1 cellular context compared by ENCODE assay signal in the genomic region with DNA sequence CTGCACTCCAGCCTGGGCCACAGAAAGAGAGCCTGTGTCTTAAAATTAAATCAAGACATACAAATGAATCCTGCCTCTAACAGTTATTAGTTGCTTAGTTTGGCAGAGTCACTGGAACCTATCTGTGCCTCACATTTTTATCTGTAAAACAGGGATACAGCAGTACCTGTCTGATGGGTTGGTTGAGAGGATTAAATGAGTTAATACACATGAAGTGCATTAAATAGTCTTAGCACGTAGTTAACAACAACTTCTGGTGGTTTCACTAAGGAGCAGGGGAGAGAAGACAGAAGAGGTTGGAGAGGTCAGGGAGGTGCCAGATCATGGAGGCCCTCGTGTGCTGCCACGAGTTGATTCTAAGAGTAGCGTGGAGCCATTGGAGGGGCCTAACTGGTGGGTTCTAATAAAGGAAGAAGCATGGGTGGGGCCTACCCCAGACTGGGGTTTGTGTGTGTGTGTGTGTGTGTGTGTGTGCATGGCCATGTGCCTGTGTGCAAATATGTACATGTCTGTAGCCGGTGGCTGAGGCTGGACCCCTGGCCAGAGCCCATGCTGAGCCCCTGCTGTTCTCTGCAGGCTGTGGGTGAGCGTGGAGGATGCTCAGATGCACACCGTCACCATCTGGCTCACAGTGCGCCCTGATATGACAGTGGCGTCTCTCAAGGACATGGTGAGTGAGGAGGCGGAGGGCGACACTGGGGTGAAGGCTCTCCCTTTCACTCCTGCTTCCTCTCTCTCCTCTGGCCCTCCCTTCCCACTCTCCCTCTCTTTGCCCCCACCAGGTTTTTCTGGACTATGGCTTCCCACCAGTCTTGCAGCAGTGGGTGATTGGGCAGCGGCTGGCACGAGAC.
A peak's percentile ranks its signal among the peaks of the same experiment; 100 is the strongest.
TF ChIP-seq lines count a peak whose summit lies in the region.

No MANE protein-coding gene starts in this region.

TF ChIP-seq in HepG2, 621 proteins besides CTCF, POLR2A, EP300 and RAD21:
- TF ChIP-seq, protein P1, sequence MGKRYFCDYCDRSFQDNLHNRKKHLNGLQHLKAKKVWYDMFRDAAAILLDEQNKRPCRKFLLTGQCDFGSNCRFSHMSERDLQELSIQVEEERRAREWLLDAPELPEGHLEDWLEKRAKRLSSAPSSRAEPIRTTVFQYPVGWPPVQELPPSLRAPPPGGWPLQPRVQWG (CRISPR knock-in tag; IDR thresholded peaks at IDR 0.05; ENCODE audit: borderline replicate concordance, low read depth) = no peak
- no peak for TF ChIP-seq HOXA7 (CRISPR knock-in tag; IDR thresholded peaks at IDR 0.05)
- TF ChIP-seq ZNF615 (CRISPR knock-in tag; IDR thresholded peaks at IDR 0.05; ENCODE audit: borderline replicate concordance) = no peak
- TF ChIP-seq ZNF350 (CRISPR knock-in tag; IDR thresholded peaks at IDR 0.05; ENCODE audit: borderline replicate concordance, low read depth) = 0 out of 2 replicates have a peak, but pooled peaks have one; percentile 22
- TF ChIP-seq ZNF558 (CRISPR knock-in tag; IDR thresholded peaks at IDR 0.05; ENCODE audit: borderline replicate concordance) = 0 out of 2 replicates have a peak, but pooled peaks have one; percentile 35
- peak; percentile 86 for TF ChIP-seq AGO2 (optimal IDR thresholded peaks at IDR 0.05; ENCODE audit: low read depth, low read length)
- no peak for TF ChIP-seq ZNF629 (CRISPR knock-in tag; conservative IDR thresholded peaks at IDR 0.05)
- TF ChIP-seq, protein P2, sequence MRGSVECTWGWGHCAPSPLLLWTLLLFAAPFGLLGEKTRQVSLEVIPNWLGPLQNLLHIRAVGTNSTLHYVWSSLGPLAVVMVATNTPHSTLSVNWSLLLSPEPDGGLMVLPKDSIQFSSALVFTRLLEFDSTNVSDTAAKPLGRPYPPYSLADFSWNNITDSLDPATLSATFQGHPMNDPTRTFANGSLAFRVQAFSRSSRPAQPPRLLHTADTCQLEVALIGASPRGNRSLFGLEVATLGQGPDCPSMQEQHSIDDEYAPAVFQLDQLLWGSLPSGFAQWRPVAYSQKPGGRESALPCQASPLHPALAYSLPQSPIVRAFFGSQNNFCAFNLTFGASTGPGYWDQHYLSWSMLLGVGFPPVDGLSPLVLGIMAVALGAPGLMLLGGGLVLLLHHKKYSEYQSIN (CRISPR knock-in tag; IDR thresholded peaks at IDR 0.05; ENCODE audit: borderline replicate concordance) = 0 out of 2 replicates have a peak, but pooled peaks have one; percentile 62
- 0 out of 2 replicates have a peak, but pooled peaks have one; percentile 35 for TF ChIP-seq RBFOX2 (IDR thresholded peaks at IDR 0.05; ENCODE audit: low read depth, low read length)
- no peak for TF ChIP-seq ADNP (CRISPR knock-in tag; IDR thresholded peaks at IDR 0.05)
- TF ChIP-seq CBX5 (CRISPR knock-in tag; IDR thresholded peaks at IDR 0.05; ENCODE audit: borderline replicate concordance) = no peak
- TF ChIP-seq PAWR (CRISPR knock-in tag; IDR thresholded peaks at IDR 0.05; ENCODE audit: borderline replicate concordance) = no peak
- TF ChIP-seq, protein P3, sequence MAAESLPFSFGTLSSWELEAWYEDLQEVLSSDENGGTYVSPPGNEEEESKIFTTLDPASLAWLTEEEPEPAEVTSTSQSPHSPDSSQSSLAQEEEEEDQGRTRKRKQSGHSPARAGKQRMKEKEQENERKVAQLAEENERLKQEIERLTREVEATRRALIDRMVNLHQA (CRISPR knock-in tag; IDR thresholded peaks at IDR 0.05) = no peak
- TF ChIP-seq, protein P4, sequence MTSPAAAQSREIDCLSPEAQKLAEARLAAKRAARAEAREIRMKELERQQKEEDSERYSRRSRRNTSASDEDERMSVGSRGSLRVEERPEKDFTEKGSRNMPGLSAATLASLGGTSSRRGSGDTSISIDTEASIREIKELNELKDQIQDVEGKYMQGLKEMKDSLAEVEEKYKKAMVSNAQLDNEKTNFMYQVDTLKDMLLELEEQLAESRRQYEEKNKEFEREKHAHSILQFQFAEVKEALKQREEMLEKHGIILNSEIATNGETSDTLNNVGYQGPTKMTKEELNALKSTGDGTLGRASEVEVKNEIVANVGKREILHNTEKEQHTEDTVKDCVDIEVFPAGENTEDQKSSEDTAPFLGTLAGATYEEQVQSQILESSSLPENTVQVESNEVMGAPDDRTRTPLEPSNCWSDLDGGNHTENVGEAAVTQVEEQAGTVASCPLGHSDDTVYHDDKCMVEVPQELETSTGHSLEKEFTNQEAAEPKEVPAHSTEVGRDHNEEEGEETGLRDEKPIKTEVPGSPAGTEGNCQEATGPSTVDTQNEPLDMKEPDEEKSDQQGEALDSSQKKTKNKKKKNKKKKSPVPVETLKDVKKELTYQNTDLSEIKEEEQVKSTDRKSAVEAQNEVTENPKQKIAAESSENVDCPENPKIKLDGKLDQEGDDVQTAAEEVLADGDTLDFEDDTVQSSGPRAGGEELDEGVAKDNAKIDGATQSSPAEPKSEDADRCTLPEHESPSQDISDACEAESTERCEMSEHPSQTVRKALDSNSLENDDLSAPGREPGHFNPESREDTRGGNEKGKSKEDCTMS (CRISPR knock-in tag; conservative IDR thresholded peaks at IDR 0.05) = no peak
- TF ChIP-seq ZFP37 (CRISPR knock-in tag; IDR thresholded peaks at IDR 0.05; ENCODE audit: borderline replicate concordance) = 0 out of 2 replicates have a peak, but pooled peaks have one; percentile 41
- 0 out of 2 replicates have a peak, but pooled peaks have one; percentile 14 for TF ChIP-seq ZNF431 (CRISPR knock-in tag; IDR thresholded peaks at IDR 0.05; ENCODE audit: borderline replicate concordance, low read depth)
- TF ChIP-seq, protein P5, sequence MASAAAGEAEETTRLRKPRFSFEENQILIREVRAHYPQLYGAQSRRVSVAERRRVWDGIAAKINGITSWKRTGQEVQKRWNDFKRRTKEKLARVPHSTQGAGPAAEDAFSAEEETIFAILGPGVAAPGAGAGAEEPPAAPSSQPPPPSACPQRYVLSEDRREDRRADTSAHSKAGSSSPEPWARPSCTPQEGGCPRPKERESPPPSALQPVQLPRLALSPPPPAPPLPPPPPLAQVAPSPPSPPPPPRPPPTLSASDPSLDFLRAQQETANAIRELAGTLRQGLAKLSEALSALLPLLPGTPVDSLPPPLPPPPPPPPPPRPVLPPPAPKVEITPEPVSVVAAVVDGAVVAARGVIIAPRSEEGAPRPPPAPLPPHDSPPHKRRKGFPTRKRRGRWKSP (CRISPR knock-in tag; IDR thresholded peaks at IDR 0.05) = no peak
- TF ChIP-seq POLR2G (IDR thresholded peaks at IDR 0.05; ENCODE audit: low read depth, low read length) = peak; percentile 68
- peak; percentile 16; the same call in 1 of the 2 replicates for TF ChIP-seq ZFY (CRISPR knock-in tag; IDR thresholded peaks at IDR 0.05)
- TF ChIP-seq, protein P6, sequence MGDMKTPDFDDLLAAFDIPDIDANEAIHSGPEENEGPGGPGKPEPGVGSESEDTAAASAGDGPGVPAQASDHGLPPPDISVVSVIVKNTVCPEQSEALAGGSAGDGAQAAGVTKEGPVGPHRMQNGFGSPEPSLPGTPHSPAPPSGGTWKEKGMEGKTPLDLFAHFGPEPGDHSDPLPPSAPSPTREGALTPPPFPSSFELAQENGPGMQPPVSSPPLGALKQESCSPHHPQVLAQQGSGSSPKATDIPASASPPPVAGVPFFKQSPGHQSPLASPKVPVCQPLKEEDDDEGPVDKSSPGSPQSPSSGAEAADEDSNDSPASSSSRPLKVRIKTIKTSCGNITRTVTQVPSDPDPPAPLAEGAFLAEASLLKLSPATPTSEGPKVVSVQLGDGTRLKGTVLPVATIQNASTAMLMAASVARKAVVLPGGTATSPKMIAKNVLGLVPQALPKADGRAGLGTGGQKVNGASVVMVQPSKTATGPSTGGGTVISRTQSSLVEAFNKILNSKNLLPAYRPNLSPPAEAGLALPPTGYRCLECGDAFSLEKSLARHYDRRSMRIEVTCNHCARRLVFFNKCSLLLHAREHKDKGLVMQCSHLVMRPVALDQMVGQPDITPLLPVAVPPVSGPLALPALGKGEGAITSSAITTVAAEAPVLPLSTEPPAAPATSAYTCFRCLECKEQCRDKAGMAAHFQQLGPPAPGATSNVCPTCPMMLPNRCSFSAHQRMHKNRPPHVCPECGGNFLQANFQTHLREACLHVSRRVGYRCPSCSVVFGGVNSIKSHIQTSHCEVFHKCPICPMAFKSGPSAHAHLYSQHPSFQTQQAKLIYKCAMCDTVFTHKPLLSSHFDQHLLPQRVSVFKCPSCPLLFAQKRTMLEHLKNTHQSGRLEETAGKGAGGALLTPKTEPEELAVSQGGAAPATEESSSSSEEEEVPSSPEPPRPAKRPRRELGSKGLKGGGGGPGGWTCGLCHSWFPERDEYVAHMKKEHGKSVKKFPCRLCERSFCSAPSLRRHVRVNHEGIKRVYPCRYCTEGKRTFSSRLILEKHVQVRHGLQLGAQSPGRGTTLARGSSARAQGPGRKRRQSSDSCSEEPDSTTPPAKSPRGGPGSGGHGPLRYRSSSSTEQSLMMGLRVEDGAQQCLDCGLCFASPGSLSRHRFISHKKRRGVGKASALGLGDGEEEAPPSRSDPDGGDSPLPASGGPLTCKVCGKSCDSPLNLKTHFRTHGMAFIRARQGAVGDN (CRISPR knock-in tag; IDR thresholded peaks at IDR 0.05) = peak; percentile 48; the same call in 1 of the 2 replicates
- peak; percentile 83 for TF ChIP-seq RBM22 (optimal IDR thresholded peaks at IDR 0.05; ENCODE audit: low read length)
- TF ChIP-seq MYNN (CRISPR knock-in tag; IDR thresholded peaks at IDR 0.05; ENCODE audit: low read depth) = no peak
- TF ChIP-seq AKAP8 (CRISPR knock-in tag; IDR thresholded peaks at IDR 0.05) = peak; percentile 76; the same call in 1 of the 2 replicates
- TF ChIP-seq SRY (CRISPR knock-in tag; IDR thresholded peaks at IDR 0.05) = 0 out of 2 replicates have a peak, but pooled peaks have one; percentile 61
- TF ChIP-seq ARHGAP35 (CRISPR knock-in tag; IDR thresholded peaks at IDR 0.05; ENCODE audit: borderline replicate concordance) = no peak
- no peak for TF ChIP-seq ZNF510 (CRISPR knock-in tag; IDR thresholded peaks at IDR 0.05; ENCODE audit: low read depth)
- TF ChIP-seq ZSCAN30 (CRISPR knock-in tag; IDR thresholded peaks at IDR 0.05) = no peak
- no peak for TF ChIP-seq ZNF775 (CRISPR knock-in tag; IDR thresholded peaks at IDR 0.05; ENCODE audit: borderline replicate concordance)
- TF ChIP-seq, protein P7, sequence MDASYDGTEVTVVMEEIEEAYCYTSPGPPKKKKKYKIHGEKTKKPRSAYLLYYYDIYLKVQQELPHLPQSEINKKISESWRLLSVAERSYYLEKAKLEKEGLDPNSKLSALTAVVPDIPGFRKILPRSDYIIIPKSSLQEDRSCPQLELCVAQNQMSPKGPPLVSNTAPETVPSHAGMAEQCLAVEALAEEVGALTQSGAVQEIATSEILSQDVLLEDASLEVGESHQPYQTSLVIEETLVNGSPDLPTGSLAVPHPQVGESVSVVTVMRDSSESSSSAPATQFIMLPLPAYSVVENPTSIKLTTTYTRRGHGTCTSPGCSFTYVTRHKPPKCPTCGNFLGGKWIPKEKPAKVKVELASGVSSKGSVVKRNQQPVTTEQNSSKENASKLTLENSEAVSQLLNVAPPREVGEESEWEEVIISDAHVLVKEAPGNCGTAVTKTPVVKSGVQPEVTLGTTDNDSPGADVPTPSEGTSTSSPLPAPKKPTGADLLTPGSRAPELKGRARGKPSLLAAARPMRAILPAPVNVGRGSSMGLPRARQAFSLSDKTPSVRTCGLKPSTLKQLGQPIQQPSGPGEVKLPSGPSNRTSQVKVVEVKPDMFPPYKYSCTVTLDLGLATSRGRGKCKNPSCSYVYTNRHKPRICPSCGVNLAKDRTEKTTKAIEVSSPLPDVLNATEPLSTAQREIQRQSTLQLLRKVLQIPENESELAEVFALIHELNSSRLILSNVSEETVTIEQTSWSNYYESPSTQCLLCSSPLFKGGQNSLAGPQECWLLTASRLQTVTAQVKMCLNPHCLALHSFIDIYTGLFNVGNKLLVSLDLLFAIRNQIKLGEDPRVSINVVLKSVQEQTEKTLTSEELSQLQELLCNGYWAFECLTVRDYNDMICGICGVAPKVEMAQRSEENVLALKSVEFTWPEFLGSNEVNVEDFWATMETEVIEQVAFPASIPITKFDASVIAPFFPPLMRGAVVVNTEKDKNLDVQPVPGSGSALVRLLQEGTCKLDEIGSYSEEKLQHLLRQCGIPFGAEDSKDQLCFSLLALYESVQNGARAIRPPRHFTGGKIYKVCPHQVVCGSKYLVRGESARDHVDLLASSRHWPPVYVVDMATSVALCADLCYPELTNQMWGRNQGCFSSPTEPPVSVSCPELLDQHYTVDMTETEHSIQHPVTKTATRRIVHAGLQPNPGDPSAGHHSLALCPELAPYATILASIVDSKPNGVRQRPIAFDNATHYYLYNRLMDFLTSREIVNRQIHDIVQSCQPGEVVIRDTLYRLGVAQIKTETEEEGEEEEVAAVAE (CRISPR knock-in tag; IDR thresholded peaks at IDR 0.05; ENCODE audit: borderline replicate concordance) = no peak
- no peak for TF ChIP-seq SKI (IDR thresholded peaks at IDR 0.05; ENCODE audit: partially characterized antibody)
